13 cellular contexts compared by ENCODE assay signal in genomic region chr4:176238819-176239218, GRCh38. TPM values are rescaled to one million over a fixed set of nuclear protein-coding genes. Genes with fewer than 3 reads are reported as not detected.
A peak's percentile ranks its signal among the peaks of the same experiment; 100 is the strongest.
DNase-seq lines count a peak whose midpoint lies in the region; ATAC-seq and TF ChIP-seq lines count a peak whose summit lies in the region.
"Had no signal": no experiment of that assay in that cellular context is flagged by ENCODE, and none has a peak within 500 bp of the region (broad histone marks: within the 10 kb centered on the region; RNA-seq: fewer than 3 reads in every experiment).

No MANE protein-coding gene starts in this region.

- peak overlapping the region; percentile 51 for H3K27ac ChIP-seq in fibroblast of lung (ENCODE audit: insufficient read depth, low read length)
- peak overlapping the region; percentile 44 to 48 for H3K27ac ChIP-seq in prostate gland
- H3K27ac ChIP-seq: upper lobe of left lung had no signal

- H3K4me1 ChIP-seq in fibroblast of lung (ENCODE audit: control insufficient read depth, extremely low read depth, insufficient read depth, low read length) = peaks cover 11% of the 10 kb centered on the region
- no peaks in the 10 kb centered on the region for H3K4me1 ChIP-seq in prostate gland (replicated peaks)
- H3K4me1 ChIP-seq: upper lobe of left lung had no signal

- H2AFZ ChIP-seq in fibroblast of lung (ENCODE audit: low read length) = no peak overlapping the region

- no peak overlapping the region for H3K9ac ChIP-seq in fibroblast of lung (ENCODE audit: insufficient read depth, low read length)

- 41% methylated on average over 4 of the region's 4 CpGs for WGBS in prostate gland

- intact Hi-C loops in prostate gland (cut with DNase I) = no loop called here

- no peaks in the 10 kb centered on the region for H3K79me2 ChIP-seq in fibroblast of lung (ENCODE audit: control insufficient read depth, insufficient read depth, low read length)

- DNase-seq in DMS53 treated with DMSO at 0.1 percent for 48 hours (lab: John Stamatoyannopoulos, UW; ENCODE audit: unreplicated experiment) = peak; percentile 47
- DNase-seq in NCI-H524 (lab: John Stamatoyannopoulos, UW) = peak; percentile 52 to 77
- peak in 1 of 2 donors; percentile 61 for DNase-seq in fibroblast of lung (ENCODE audit: low read depth in 2 of 2)
- DNase-seq in prostate gland (ENCODE audit: low spot score) = no peak
- no peak for DNase-seq in SKM-1 (lab: John Stamatoyannopoulos, UW; ENCODE audit: unreplicated experiment)
- DNase-seq: activated CD4-positive, alpha-beta T cell treated with anti-CD3 and anti-CD28 coated beads for 4 hours; activated effector memory CD4-positive, alpha-beta T cell treated with Interleukin-2 at 50 U/mL for 16 hours; cortex of kidney; GDM1; upper lobe of left lung had no signal

- TF ChIP-seq POLR2A in prostate gland (IDR thresholded peaks at IDR 0.05) = no peak

- no peaks in the 10 kb centered on the region for H3K27me3 ChIP-seq in fibroblast of lung (ENCODE audit: control insufficient read depth, insufficient read depth, low read length)
- H3K27me3 ChIP-seq in prostate gland (replicated peaks; ENCODE audit: insufficient read depth) = no peaks in the 10 kb centered on the region
- H3K27me3 ChIP-seq: upper lobe of left lung had no signal

- H3K36me3 ChIP-seq in fibroblast of lung (ENCODE audit: control insufficient read depth, insufficient read depth, low read length) (no peaks in the 10 kb centered on the region), prostate gland (no peaks in the 10 kb centered on the region)
- H3K36me3 ChIP-seq: upper lobe of left lung had no signal

- H3K9me3 ChIP-seq in fibroblast of lung (ENCODE audit: control insufficient read depth, insufficient read depth, low read depth, low read length) = no peaks in the 10 kb centered on the region
- no peaks in the 10 kb centered on the region for H3K9me3 ChIP-seq in prostate gland
- H3K9me3 ChIP-seq: upper lobe of left lung had no signal

- H3K4me3 ChIP-seq in fibroblast of lung (replicated peaks in 1 of 4; ENCODE audit: control extremely low read depth in 1 of 4, insufficient read depth in 1 of 4, low read depth in 3 of 4, low read length in 4 of 4) = no peak overlapping the region
- H3K4me3 ChIP-seq in prostate gland = no peak overlapping the region
- H3K4me3 ChIP-seq: upper lobe of left lung had no signal

- H4K20me1 ChIP-seq in fibroblast of lung (ENCODE audit: control insufficient read depth, extremely low read depth, insufficient read depth, low read length) = no peaks in the 10 kb centered on the region

- no peak overlapping the region for H3K4me2 ChIP-seq in fibroblast of lung (ENCODE audit: extremely low read depth, insufficient read depth, low read length)

- TF ChIP-seq CTCF in fibroblast of lung (conservative IDR thresholded peaks at IDR 0.05 in 1 of 2, IDR thresholded peaks at IDR 0.05 in 1 of 2; ENCODE audit: low read depth in 1 of 2, low read length in 2 of 2) (no peak), prostate gland (IDR thresholded peaks at IDR 0.05) (no peak)

- ATAC-seq in GM21717 (IDR thresholded peaks at IDR 0.05; ENCODE audit: unreplicated experiment) (no peak), GM18873 (IDR thresholded peaks at IDR 0.05; ENCODE audit: low FRiP score, unreplicated experiment) (no peak), HG03045 (IDR thresholded peaks at IDR 0.05; ENCODE audit: unreplicated experiment) (no peak)

RNA-seq across cellular contexts. Expression of gene ASB5, which starts 30.2 kb away (rescaled TPM):
- total RNA-seq in fibroblast of lung = 0.51 and 1.8 TPM in 2 replicates
- 0.30 and 1.0 TPM in 2 replicates for polyA plus RNA-seq in fibroblast of lung
- polyA plus RNA-seq in fibroblast of lung (2012) = 0.25 and 0.56 TPM in 2 replicates
- 2.0 and 3.6 TPM in 2 replicates for polyA minus RNA-seq in fibroblast of lung (ENCODE audit: low replicate concordance)
- total RNA-seq in prostate gland = 1 to 10 TPM; 2.6 to 5.0 TPM
- total RNA-seq: upper lobe of left lung had no signal

RNA-seq across cellular contexts. Expression of gene SPATA4, which starts 43.4 kb away (rescaled TPM):
- 0.26 and 0.66 TPM in 2 replicates for total RNA-seq in fibroblast of lung
- polyA plus RNA-seq in fibroblast of lung = 0.09 and 0.14 TPM in 2 replicates
- 0.25 TPM in 1 of 2 replicates, not detected in the other for polyA plus RNA-seq in fibroblast of lung (2012)
- 0.82 TPM in 1 of 2 replicates, not detected in the other for polyA minus RNA-seq in fibroblast of lung (ENCODE audit: low replicate concordance)
- 10 to 100 TPM in 1 of 2 donors, under 1 TPM in 1; 0.68 to 10.2 TPM for total RNA-seq in prostate gland

Comparison
In these comparisons a context has a peak if more than half of its experiments do, and no peak if none do; other contexts are left out.
1. DNase-seq: peak in DMS53 treated with DMSO at 0.1 percent for 48 hours (single experiment) and NCI-H524 (2 of 2); none in prostate gland (single experiment) and SKM-1 (single experiment).